8 cellular contexts compared by ENCODE assay signal in genomic region chr1:156492591-156493080, GRCh38. TPM values are rescaled to one million over a fixed set of nuclear protein-coding genes. Genes with fewer than 3 reads are reported as not detected.
A peak's percentile ranks its signal among the peaks of the same experiment; 100 is the strongest.
DNase-seq lines count a peak whose midpoint lies in the region; ATAC-seq and TF ChIP-seq lines count a peak whose summit lies in the region.

No MANE protein-coding gene starts in this region.

- H3K36me3 Mint-ChIP-seq in stimulated activated naive CD8-positive, alpha-beta T cell treated with anti-CD3 and anti-CD28 coated beads, Interleukin-15, Interleukin-2, amounts not matched to agents 100 ng/mL and 50 ng/mL, for 24 hours (ENCODE audit: low read depth), result peaks cover 15% of the 10 kb centered on the region
- peaks cover 57% of the 10 kb centered on the region for H3K36me3 Mint-ChIP-seq in activated T-helper 17 cell treated with anti-CD3 and anti-CD28 coated beads, Interleukin-2, amount 50 U/mL, for 72 hours (ENCODE audit: low read depth)
- H3K36me3 Mint-ChIP-seq in mesothelial cell of epicardium, result no peaks in the 10 kb centered on the region

- H3K9me3 Mint-ChIP-seq in stimulated activated naive CD8-positive, alpha-beta T cell treated with anti-CD3 and anti-CD28 coated beads, Interleukin-15, Interleukin-2, amounts not matched to agents 100 ng/mL and 50 ng/mL, for 24 hours, result no peaks in the 10 kb centered on the region
- H3K9me3 Mint-ChIP-seq in activated T-helper 17 cell treated with anti-CD3 and anti-CD28 coated beads, Interleukin-2, amount 50 U/mL, for 72 hours, result no peaks in the 10 kb centered on the region
- no peaks in the 10 kb centered on the region for H3K9me3 Mint-ChIP-seq in mesothelial cell of epicardium

- DNase-seq in stimulated activated naive CD8-positive, alpha-beta T cell treated with anti-CD3 and anti-CD28 coated beads, Interleukin-15, Interleukin-2, amounts not matched to agents 100 U/mL and 50 U/mL, for 24 hours, result no peak
- DNase-seq in mesothelial cell of epicardium (ENCODE audit: low spot score in 2 of 2, unreplicated experiment in 2 of 2) (no peak), NCI-H128 (lab: John Stamatoyannopoulos, UW; ENCODE audit: unreplicated experiment) (no peak), glomerular visceral epithelial cell (ENCODE audit: extremely low spot score) (no peak)

- no peak for TF ChIP-seq CTCF in mesothelial cell of epicardium (IDR thresholded peaks at IDR 0.05; ENCODE audit: unreplicated experiment)

- no peak for ATAC-seq in stimulated activated naive CD8-positive, alpha-beta T cell treated with anti-CD3 and anti-CD28 coated beads, Interleukin-15, Interleukin-2, amounts not matched to agents 100 U/mL and 50 U/mL, for 24 hours
- ATAC-seq in activated T-helper 17 cell treated with anti-CD3 and anti-CD28 coated beads, Interleukin-2, amount 50 U/mL, for 72 hours (replicated peaks), result no peak
- ATAC-seq in GM18873 (IDR thresholded peaks at IDR 0.05; ENCODE audit: low FRiP score, unreplicated experiment) (no peak), HG03442 (IDR thresholded peaks at IDR 0.05; ENCODE audit: unreplicated experiment) (no peak)

- H3K4me1 Mint-ChIP-seq in stimulated activated naive CD8-positive, alpha-beta T cell treated with anti-CD3 and anti-CD28 coated beads, Interleukin-15, Interleukin-2, amounts not matched to agents 100 ng/mL and 50 ng/mL, for 24 hours (ENCODE audit: low read depth), result peaks cover 100% of the 10 kb centered on the region
- peaks cover 86% of the 10 kb centered on the region for H3K4me1 Mint-ChIP-seq in activated T-helper 17 cell treated with anti-CD3 and anti-CD28 coated beads, Interleukin-2, amount 50 U/mL, for 72 hours
- H3K4me1 Mint-ChIP-seq in mesothelial cell of epicardium, result peaks cover 72% of the 10 kb centered on the region

- H3K27me3 Mint-ChIP-seq in stimulated activated naive CD8-positive, alpha-beta T cell treated with anti-CD3 and anti-CD28 coated beads, Interleukin-15, Interleukin-2, amounts not matched to agents 100 ng/mL and 50 ng/mL, for 24 hours, result no peaks in the 10 kb centered on the region
- no peaks in the 10 kb centered on the region for H3K27me3 Mint-ChIP-seq in activated T-helper 17 cell treated with anti-CD3 and anti-CD28 coated beads, Interleukin-2, amount 50 U/mL, for 72 hours
- H3K27me3 Mint-ChIP-seq in mesothelial cell of epicardium (ENCODE audit: low read depth), result no peaks in the 10 kb centered on the region

- peak overlapping the region; percentile 82 for H3K27ac Mint-ChIP-seq in stimulated activated naive CD8-positive, alpha-beta T cell treated with anti-CD3 and anti-CD28 coated beads, Interleukin-15, Interleukin-2, amounts not matched to agents 100 ng/mL and 50 ng/mL, for 24 hours
- H3K27ac Mint-ChIP-seq in activated T-helper 17 cell treated with anti-CD3 and anti-CD28 coated beads, Interleukin-2, amount 50 U/mL, for 72 hours, result peak overlapping the region; percentile 70
- H3K27ac Mint-ChIP-seq in mesothelial cell of epicardium, result peak overlapping the region; percentile 8

- H3K4me3 Mint-ChIP-seq in stimulated activated naive CD8-positive, alpha-beta T cell treated with anti-CD3 and anti-CD28 coated beads, Interleukin-15, Interleukin-2, amounts not matched to agents 100 ng/mL and 50 ng/mL, for 24 hours, result peak overlapping the region; percentile 72
- peak overlapping the region; percentile 82 for H3K4me3 Mint-ChIP-seq in activated T-helper 17 cell treated with anti-CD3 and anti-CD28 coated beads, Interleukin-2, amount 50 U/mL, for 72 hours
- no peak overlapping the region for H3K4me3 Mint-ChIP-seq in mesothelial cell of epicardium

RNA-seq across cellular contexts. Expression of gene MEF2D, which starts 7.9 kb away (rescaled TPM):
- total RNA-seq in activated T-helper 17 cell treated with anti-CD3 and anti-CD28 coated beads, Interleukin-2, amount 50 U/mL, for 72 hours, result 10 to 100 TPM; 34.4 to 68.5 TPM
- total RNA-seq in mesothelial cell of epicardium, result 37.4 to 40.9 TPM (median 37.8 TPM) in 3 replicates

Comparison
In these comparisons a context has a peak if more than half of its experiments do, and no peak if none do; other contexts are left out.
1. H3K27ac Mint-ChIP-seq: peak in every context shown above with its lines; median percentile 82 in stimulated activated naive CD8-positive, alpha-beta T cell treated with anti-CD3 and anti-CD28 coated beads, Interleukin-15, Interleukin-2, amounts not matched to agents 100 ng/mL and 50 ng/mL, for 24 hours; 70 in activated T-helper 17 cell treated with anti-CD3 and anti-CD28 coated beads, Interleukin-2, amount 50 U/mL, for 72 hours; 8 in mesothelial cell of epicardium.